Comparison of ENCODE assay signal across 27 cellular contexts in genomic region chr11:23413057-23413456, GRCh38.
"Had no signal": no experiment of that assay in that cellular context is flagged by ENCODE, and none has a peak within 500 bp of the region (broad histone marks: within the 10 kb centered on the region; RNA-seq: fewer than 3 reads in every experiment).

No MANE protein-coding gene starts in this region.

- H3K27ac ChIP-seq: SJCRH30, VCaP had no signal

- H3K27ac Mint-ChIP-seq: activated CD4-positive, alpha-beta memory T cell treated with anti-CD3 and anti-CD28 coated beads for 36 hours; activated CD4-positive, alpha-beta T cell treated with anti-CD3 and anti-CD28 coated beads, Interleukin-2, amount 10 ng/mL, durations not matched to agents 7 days and 5 days; activated naive CD4-positive, alpha-beta T cell treated with anti-CD3 and anti-CD28 coated beads, Interleukin-2, amount 50 U/mL, for 72 hours; activated naive CD8-positive, alpha-beta T cell treated with anti-CD3 and anti-CD28 coated beads, Interleukin-2, amount 50 U/mL, for 24 hours had no signal

- H3K27me3 ChIP-seq: SJCRH30 had no signal

- H3K4me2 ChIP-seq: SK-N-SH had no signal

- H3K9ac ChIP-seq: SK-N-SH had no signal

- ATAC-seq: activated naive CD4-positive, alpha-beta T cell treated with anti-CD3 and anti-CD28 coated beads, Interleukin-2, amount 50 U/mL, for 72 hours; activated naive CD8-positive, alpha-beta T cell treated with anti-CD3 and anti-CD28 coated beads, Interleukin-2, amount 50 U/mL, for 24 hours; activated T-cell treated with anti-CD3 and anti-CD28 coated beads, Interleukin-2, amount 50 U/mL, for 4 hours; Panc1 had no signal

- H3K4me1 ChIP-seq: SJCRH30 had no signal

- H3K36me3 Mint-ChIP-seq: activated CD4-positive, alpha-beta memory T cell treated with anti-CD3 and anti-CD28 coated beads for 36 hours had no signal

- H3K9me3 ChIP-seq: SJCRH30, SK-N-SH had no signal

- DNase-seq: activated CD4-positive, alpha-beta memory T cell treated with anti-CD3 and anti-CD28 coated beads for 36 hours; activated CD4-positive, alpha-beta T cell treated with anti-CD3 and anti-CD28 coated beads, Interleukin-2, amount 10 ng/mL, durations not matched to agents 7 days and 5 days; activated CD4-positive, CD25-positive, alpha-beta regulatory T cell; activated CD8-positive, alpha-beta memory T cell treated with anti-CD3 and anti-CD28 coated beads for 24 hours; activated effector memory CD4-positive, alpha-beta T cell treated with anti-CD3 and anti-CD28 coated beads, Interleukin-2, amount 50 U/mL, for 16 hours; activated naive CD4-positive, alpha-beta T cell treated with Interleukin-2 at 50 U/mL for 16 hours; activated naive CD8-positive, alpha-beta T cell treated with anti-CD3 and anti-CD28 coated beads, Interleukin-2, amount 50 U/mL, for 24 hours; activated T-cell treated with anti-CD3 and anti-CD28 coated beads, Interleukin-2, amount 50 U/mL, for 4 hours; amygdala; Karpas-422; NCI-H1048; NCI-H1417; NCI-H1930; NCI-H2171; NCI-H2227 treated with DMSO at 0.1 percent for 48 hours; NCI-H446 treated with DMSO at 0.1 percent for 48 hours; NCI-H524 treated with DMSO at 0.1 percent for 48 hours; NCI-H748 treated with DMSO at 0.1 percent for 48 hours; Right ventricle myocardium superior; RPMI8226; SJCRH30; SK-N-SH; T-helper 1 cell had no signal

- H3K4me3 ChIP-seq: SJCRH30 had no signal

- H3K4me1 Mint-ChIP-seq: activated CD4-positive, alpha-beta T cell treated with anti-CD3 and anti-CD28 coated beads, Interleukin-2, amount 10 ng/mL, durations not matched to agents 7 days and 5 days; activated naive CD8-positive, alpha-beta T cell treated with anti-CD3 and anti-CD28 coated beads, Interleukin-2, amount 50 U/mL, for 24 hours; central memory CD8-positive, alpha-beta T cell had no signal

- H3K27me3 Mint-ChIP-seq: activated CD4-positive, alpha-beta memory T cell treated with anti-CD3 and anti-CD28 coated beads for 36 hours; activated CD4-positive, alpha-beta T cell treated with anti-CD3 and anti-CD28 coated beads, Interleukin-2, amount 10 ng/mL, durations not matched to agents 7 days and 5 days; activated naive CD8-positive, alpha-beta T cell treated with anti-CD3 and anti-CD28 coated beads, Interleukin-2, amount 50 U/mL, for 24 hours; central memory CD8-positive, alpha-beta T cell had no signal

- H3K36me3 ChIP-seq: SJCRH30 had no signal

- H3K4me3 Mint-ChIP-seq: activated CD4-positive, alpha-beta memory T cell treated with anti-CD3 and anti-CD28 coated beads for 36 hours; activated CD4-positive, alpha-beta T cell treated with anti-CD3 and anti-CD28 coated beads, Interleukin-2, amount 10 ng/mL, durations not matched to agents 7 days and 5 days; activated naive CD8-positive, alpha-beta T cell treated with anti-CD3 and anti-CD28 coated beads, Interleukin-2, amount 50 U/mL, for 24 hours; activated T-cell treated with anti-CD3 and anti-CD28 coated beads, Interleukin-2, amount 50 U/mL, for 4 hours; central memory CD8-positive, alpha-beta T cell had no signal
